Comparison of ENCODE assay signal across 9 cellular contexts in genomic region chr9:81814794-81815464, GRCh38.
A peak's percentile ranks its signal among the peaks of the same experiment; 100 is the strongest.
DNase-seq lines count a peak whose midpoint lies in the region; ATAC-seq and TF ChIP-seq lines count a peak whose summit lies in the region.
"Had no signal": no experiment of that assay in that cellular context is flagged by ENCODE, and none has a peak within 500 bp of the region (broad histone marks: within the 10 kb centered on the region; RNA-seq: fewer than 3 reads in every experiment).

No MANE protein-coding gene starts in this region.

- no peak overlapping the region for H3K27ac ChIP-seq in PC-3 (ENCODE audit: low read length)

- H3K4me2 ChIP-seq in PC-3 (ENCODE audit: low read length) = no peak overlapping the region

- no peaks in the 10 kb centered on the region for H4K20me1 ChIP-seq in PC-3 (ENCODE audit: low read length)

- POLR2A ChIA-PET in PC-3 (lab: Charles Lee; ENCODE audit: unreplicated experiment) = no interaction called here

- H3K9me3 ChIP-seq in PC-3 (ENCODE audit: low read length) (no peaks in the 10 kb centered on the region), mucosa of descending colon (no peaks in the 10 kb centered on the region)

- intact Hi-C loops in PC-3 (cut with micrococcal nuclease) (no loop called here), mucosa of descending colon (cut with DNase I, micrococcal nuclease) (no loop called here)

- DNase-seq in PC-3 = peak; percentile 7
- no peak for DNase-seq in mucosa of descending colon
- no peak for DNase-seq in NCI-H187 (lab: John Stamatoyannopoulos, UW)
- DNase-seq in activated gamma-delta T cell treated with Interleukin-2 at 50 U/mL for 16 hours = no peak
- DNase-seq in NCI-H524 treated with DMSO at 0.1 percent for 48 hours (lab: John Stamatoyannopoulos, UW) = no peak
- no peak for DNase-seq in activated T-cell treated with anti-CD3 and anti-CD28 coated beads, Interleukin-2, amount 50 U/mL, for 24 hours

- H3K27me3 ChIP-seq in PC-3 (ENCODE audit: low read length) = no peaks in the 10 kb centered on the region

- H3K4me3 ChIP-seq in PC-3 (ENCODE audit: low read length) (no peak overlapping the region), mucosa of descending colon (no peak overlapping the region)

- H3K9me2 ChIP-seq in PC-3 (replicated peaks; ENCODE audit: low read length) = no peaks in the 10 kb centered on the region

- no peak overlapping the region for H3K4me3 Mint-ChIP-seq in activated T-cell treated with anti-CD3 and anti-CD28 coated beads, Interleukin-2, amount 50 U/mL, for 24 hours
- H3K4me3 Mint-ChIP-seq: dendritic cell treated with granulocyte-macrophage colony-stimulating factor and Interleukin-4, amounts not matched to agents 40 ng/mL and 50 ng/mL, for 4 days had no signal

- CTCF ChIA-PET in PC-3 (lab: Charles Lee) = no interaction called here

- no peaks in the 10 kb centered on the region for H3K79me2 ChIP-seq in PC-3 (ENCODE audit: low read length)

- H3K36me3 ChIP-seq in PC-3 (ENCODE audit: low read depth, low read length) (no peaks in the 10 kb centered on the region), mucosa of descending colon (ENCODE audit: low read depth) (no peaks in the 10 kb centered on the region)

- no peak overlapping the region for H2AFZ ChIP-seq in PC-3 (ENCODE audit: low read length)

- no peaks in the 10 kb centered on the region for H3K36me3 Mint-ChIP-seq in activated T-cell treated with anti-CD3 and anti-CD28 coated beads, Interleukin-2, amount 50 U/mL, for 24 hours (ENCODE audit: low read depth)

- peaks cover 18% of the 10 kb centered on the region for H3K4me1 Mint-ChIP-seq in activated T-cell treated with anti-CD3 and anti-CD28 coated beads, Interleukin-2, amount 50 U/mL, for 24 hours (ENCODE audit: low read depth)

- no peak overlapping the region for H3K9ac ChIP-seq in PC-3 (ENCODE audit: low read length)

- no peaks in the 10 kb centered on the region for H3K4me1 ChIP-seq in PC-3 (ENCODE audit: insufficient read depth, low read length)
- peaks cover 5% of the 10 kb centered on the region for H3K4me1 ChIP-seq in mucosa of descending colon (ENCODE audit: low read depth)

- no peaks in the 10 kb centered on the region for H3K27me3 Mint-ChIP-seq in activated T-cell treated with anti-CD3 and anti-CD28 coated beads, Interleukin-2, amount 50 U/mL, for 24 hours
- H3K27me3 Mint-ChIP-seq: dendritic cell treated with granulocyte-macrophage colony-stimulating factor and Interleukin-4, amounts not matched to agents 40 ng/mL and 50 ng/mL, for 4 days had no signal

- no peak for TF ChIP-seq CTCF in PC-3 (conservative IDR thresholded peaks at IDR 0.05; ENCODE audit: low read depth, low read length)
- TF ChIP-seq CTCF in mucosa of descending colon (IDR thresholded peaks at IDR 0.05) = no peak

- ATAC-seq in GM19023 (IDR thresholded peaks at IDR 0.05; ENCODE audit: unreplicated experiment) = peak; percentile 81
- ATAC-seq in HG03039 (IDR thresholded peaks at IDR 0.05; ENCODE audit: unreplicated experiment) = peak; percentile 52
- ATAC-seq in PC-3 = no peak
- ATAC-seq in mucosa of descending colon = peak; percentile 65

- no peaks in the 10 kb centered on the region for H3F3A ChIP-seq in PC-3 (ENCODE audit: low read length, unreplicated experiment)

- H3K9me3 Mint-ChIP-seq in activated T-cell treated with anti-CD3 and anti-CD28 coated beads, Interleukin-2, amount 50 U/mL, for 24 hours = no peaks in the 10 kb centered on the region
- H3K9me3 Mint-ChIP-seq: dendritic cell treated with granulocyte-macrophage colony-stimulating factor and Interleukin-4, amounts not matched to agents 40 ng/mL and 50 ng/mL, for 4 days had no signal

- BruUV-seq in PC-3 (replicated peaks; lab: Mats Ljungman, UMichigan) = no TSS peak

- H3K27ac Mint-ChIP-seq in activated T-cell treated with anti-CD3 and anti-CD28 coated beads, Interleukin-2, amount 50 U/mL, for 24 hours = no peak overlapping the region
- H3K27ac Mint-ChIP-seq: dendritic cell treated with granulocyte-macrophage colony-stimulating factor and Interleukin-4, amounts not matched to agents 40 ng/mL and 50 ng/mL, for 4 days had no signal
